Comparison of ENCODE assay signal across 9 cellular contexts in genomic region chrX:107777536-107777832, GRCh38. TPM values are rescaled to one million over a fixed set of nuclear protein-coding genes. Genes with fewer than 3 reads are reported as not detected.
DNase-seq lines count a peak whose midpoint lies in the region; ATAC-seq and TF ChIP-seq lines count a peak whose summit lies in the region.
"Had no signal": no experiment of that assay in that cellular context is flagged by ENCODE, and none has a peak within 500 bp of the region (broad histone marks: within the 10 kb centered on the region; RNA-seq: fewer than 3 reads in every experiment).

Gene NCBP2L (plus strand): TSS chrX:107777733. CDS start chrX:107794221, 16,488 bp downstream.

- H2BK12ac ChIP-seq in H9 (ENCODE audit: insufficient read length, low read depth, low read length), result no peak within 1 kb of the TSS

- H3K27me3 ChIP-seq in H9 (ENCODE audit: insufficient read depth, low read length) (peaks cover 17% of the 10 kb centered on the region), gastroesophageal sphincter (no peaks in the 10 kb centered on the region), spleen (replicated peaks in 1 of 7) (peaks cover 0 to 32% (median 17%) of the 10 kb centered on the region in 7 donors)

- no peak within 1 kb of the TSS for H2BK120ac ChIP-seq in H9 (ENCODE audit: low read depth, low read length, poor library complexity, severe bottlenecking)

- H2BK15ac ChIP-seq in H9 (ENCODE audit: low read depth, low read length), result no peak within 1 kb of the TSS

- H3K4me3 ChIP-seq in gastroesophageal sphincter (peak within 1 kb of the TSS; percentile 41 to 66), spleen (peak within 1 kb of the TSS in 6 of 8 donors; percentile 11 to 72 (median 44))

- H3K36me3 Mint-ChIP-seq in H9 (ENCODE audit: insufficient read depth in 1 of 3, low read depth in 3 of 3), result peaks cover 0 to 2% (median 0%) of the 10 kb centered on the region in 3 experiments; a peak in 1 of 7 replicates
- H3K36me3 Mint-ChIP-seq in activated CD4-positive, alpha-beta memory T cell treated with anti-CD3 and anti-CD28 coated beads, Interleukin-2, amount 10 ng/mL, durations not matched to agents 7 days and 5 days (ENCODE audit: low read depth), result no peaks in the 10 kb centered on the region

- peak within 1 kb of the TSS; percentile 59 to 87 for H3K4me3 Mint-ChIP-seq in H9
- H3K4me3 Mint-ChIP-seq in activated CD4-positive, alpha-beta memory T cell treated with anti-CD3 and anti-CD28 coated beads, Interleukin-2, amount 10 ng/mL, durations not matched to agents 7 days and 5 days, result peak within 1 kb of the TSS; percentile 81

- H4K8ac ChIP-seq in H9 (replicated peaks; ENCODE audit: insufficient read length, low read depth, low read length), result no peak within 1 kb of the TSS

- TF ChIP-seq POLR2A in gastroesophageal sphincter (IDR thresholded peaks at IDR 0.05) (no peak), spleen (IDR thresholded peaks at IDR 0.05) (no peak)

- H3K56ac ChIP-seq in H9 (ENCODE audit: insufficient read length, low read depth, low read length), result no peak within 1 kb of the TSS

- no peak within 1 kb of the TSS for H4K5ac ChIP-seq in H9 (ENCODE audit: insufficient read length, low read depth, low read length)

- H3K9me3 ChIP-seq in H9 (ENCODE audit: control insufficient read depth, low read depth, low read length) (no peaks in the 10 kb centered on the region), gastroesophageal sphincter (no peaks in the 10 kb centered on the region), spleen (no peaks in the 10 kb centered on the region)

- H3K4ac ChIP-seq in H9 (ENCODE audit: low read depth, low read length), result no peak within 1 kb of the TSS

- DNase-seq in H9 (no peak), spleen (no peak), posterior cingulate gyrus (no peak), DMS153 (lab: John Stamatoyannopoulos, UW) (no peak)
- DNase-seq in activated CD4-positive, alpha-beta memory T cell treated with anti-CD3 and anti-CD28 coated beads, Interleukin-2, amount 10 ng/mL, durations not matched to agents 7 days and 5 days, result no peak

- no peaks in the 10 kb centered on the region for H3K36me3 ChIP-seq in gastroesophageal sphincter
- H3K36me3 ChIP-seq in spleen, result no peaks in the 10 kb centered on the region

- no peak within 1 kb of the TSS for H3T11ph ChIP-seq in H9 (ENCODE audit: low read length)

- H4K20me1 ChIP-seq in H9 (ENCODE audit: control insufficient read depth, insufficient read depth, insufficient read length), result no peaks in the 10 kb centered on the region

- no peak within 1 kb of the TSS for H2AFZ ChIP-seq in H9 (ENCODE audit: low read length)

- no peak within 1 kb of the TSS for H2AK5ac ChIP-seq in H9 (ENCODE audit: insufficient read length, low read length)

- no peak for TF ChIP-seq EP300 in gastroesophageal sphincter (IDR thresholded peaks at IDR 0.05)

- POLR2A ChIA-PET in activated CD4-positive, alpha-beta memory T cell treated with anti-CD3 and anti-CD28 coated beads, Interleukin-2, amount 10 ng/mL, durations not matched to agents 7 days and 5 days (lab: Charles Lee), result interaction anchor here (0.8 to 3.7 kb wide), 6 partner anchors 36 to 121 kb away, joined by 3 to 27 read pairs (median 7); no protein-coding TSS in a partner anchor

- CTCF ChIA-PET in activated CD4-positive, alpha-beta memory T cell treated with anti-CD3 and anti-CD28 coated beads, Interleukin-2, amount 10 ng/mL, durations not matched to agents 7 days and 5 days (lab: Charles Lee), result interaction anchor here (0.6 to 6.6 kb wide), 21 partner anchors 16 to 883 kb away, joined by 3 to 134 read pairs (median 4); partner anchors contain the start of genes MID2 and PRPS1

- ATAC-seq in gastroesophageal sphincter, result no peak
- no peak for ATAC-seq in HG03342 (IDR thresholded peaks at IDR 0.05; ENCODE audit: unreplicated experiment)
- no peak for ATAC-seq in HG02885 (IDR thresholded peaks at IDR 0.05; ENCODE audit: poor library complexity, unreplicated experiment)

- H3K18ac ChIP-seq in H9 (ENCODE audit: insufficient read length, low read depth, low read length), result no peak within 1 kb of the TSS

- H4K91ac ChIP-seq in H9 (ENCODE audit: insufficient read length, low read depth, low read length), result no peak within 1 kb of the TSS

- H3K27me3 Mint-ChIP-seq in H9 (ENCODE audit: low read depth), result peaks cover 43% of the 10 kb centered on the region
- peaks cover 6% of the 10 kb centered on the region for H3K27me3 Mint-ChIP-seq in activated CD4-positive, alpha-beta memory T cell treated with anti-CD3 and anti-CD28 coated beads, Interleukin-2, amount 10 ng/mL, durations not matched to agents 7 days and 5 days

- WGBS in H9 (ENCODE audit: extremely low coverage, insufficient read length, low lambda C conversion rate), result no CpG with 5 or more reads among the region's 6 CpGs
- WGBS in gastroesophageal sphincter (ENCODE audit: low coverage in 1 of 2), 2 donors, result 83 to 94% methylated on average over 2 to 5 of the region's 6 CpGs
- 53 to 75% (median 64%) methylated on average over 6 of the region's 6 CpGs for WGBS in spleen, 5 donors

- intact Hi-C loops in spleen (cut with DNase I; ENCODE audit: low total_unique reads) (loop anchor here (5.0 kb wide), 1 partner anchor 120 kb away; no protein-coding TSS in a partner anchor), posterior cingulate gyrus (cut with DNase I) (loop anchor here (1.0 kb wide), 1 partner anchor 118 kb away; no protein-coding TSS in a partner anchor)

- H3K14ac ChIP-seq in H9 (ENCODE audit: insufficient read depth, low read length), result no peak within 1 kb of the TSS

- no peaks in the 10 kb centered on the region for H3K79me2 ChIP-seq in H9 (ENCODE audit: insufficient read depth, low read length)

- H3K9ac ChIP-seq in H9 (ENCODE audit: extremely low read depth, insufficient read length, low read length), result no peak within 1 kb of the TSS

- peak within 1 kb of the TSS; percentile 56 for H3K4me2 ChIP-seq in H9 (ENCODE audit: insufficient read depth, insufficient read length, low read length)

- peaks cover 16 to 26% of the 10 kb centered on the region in 2 experiments for H3K4me1 Mint-ChIP-seq in H9
- peaks cover 13% of the 10 kb centered on the region for H3K4me1 Mint-ChIP-seq in activated CD4-positive, alpha-beta memory T cell treated with anti-CD3 and anti-CD28 coated beads, Interleukin-2, amount 10 ng/mL, durations not matched to agents 7 days and 5 days

- TF ChIP-seq CTCF in H9 (conservative IDR thresholded peaks at IDR 0.05) (no peak), gastroesophageal sphincter (IDR thresholded peaks at IDR 0.05) (no peak), spleen (IDR thresholded peaks at IDR 0.05 in 8 of 11, conservative IDR thresholded peaks at IDR 0.05 in 3 of 11) (peak in 3 of 11 experiments; percentile 1 to 23 (median 18))

- H3K4me1 ChIP-seq in H9 (ENCODE audit: insufficient read depth, low read length), result peaks cover 4% of the 10 kb centered on the region; the same call in 1 of the 2 replicates
- peaks cover 0 to 24% (median 0%) of the 10 kb centered on the region in 3 donors for H3K4me1 ChIP-seq in gastroesophageal sphincter
- H3K4me1 ChIP-seq in spleen, result peaks cover 0 to 30% (median 9%) of the 10 kb centered on the region in 6 donors

- H2BK20ac ChIP-seq in H9 (ENCODE audit: low read depth, low read length, poor library complexity, severe bottlenecking), result no peak within 1 kb of the TSS

- peaks cover 7% of the 10 kb centered on the region for H3K23me2 ChIP-seq in H9 (ENCODE audit: insufficient read length, low read depth, low read length, poor library complexity, severe bottlenecking)

- no peak within 1 kb of the TSS for H3K23ac ChIP-seq in H9 (ENCODE audit: insufficient read length, low read depth, low read length)

- no peak within 1 kb of the TSS for H3K27ac Mint-ChIP-seq in H9
- H3K27ac Mint-ChIP-seq in activated CD4-positive, alpha-beta memory T cell treated with anti-CD3 and anti-CD28 coated beads, Interleukin-2, amount 10 ng/mL, durations not matched to agents 7 days and 5 days, result no peak within 1 kb of the TSS

- no peaks in the 10 kb centered on the region for H3K79me1 ChIP-seq in H9 (ENCODE audit: insufficient read depth, low read depth, low read length, poor library complexity, severe bottlenecking)

- no peak within 1 kb of the TSS for H3K27ac ChIP-seq in H9 (ENCODE audit: insufficient read length, low read depth, low read length)
- peak within 1 kb of the TSS; percentile 76 to 89 (median 89) for H3K27ac ChIP-seq in gastroesophageal sphincter
- peak within 1 kb of the TSS in 5 of 8 donors; percentile 49 to 82 (median 77) for H3K27ac ChIP-seq in spleen

- H2BK5ac ChIP-seq in H9 (ENCODE audit: insufficient read length, low read length), result no peak within 1 kb of the TSS

- H3K9me3 Mint-ChIP-seq in H9, result peaks cover 0 to 31% of the 10 kb centered on the region in 2 experiments; a peak in 2 of 5 replicates
- H3K9me3 Mint-ChIP-seq in activated CD4-positive, alpha-beta memory T cell treated with anti-CD3 and anti-CD28 coated beads, Interleukin-2, amount 10 ng/mL, durations not matched to agents 7 days and 5 days, result no peaks in the 10 kb centered on the region

RNA-seq across cellular contexts. Expression of gene NCBP2L, which starts in this region (rescaled TPM):
- total RNA-seq in H9 (2021) (not detected in 2 replicates), gastroesophageal sphincter (under 1 TPM in 1 of 4 donors, not detected in 3; 0.31 TPM), spleen (not detected)
- not detected for total RNA-seq in activated CD4-positive, alpha-beta memory T cell treated with anti-CD3 and anti-CD28 coated beads, Interleukin-2, amount 10 ng/mL, durations not matched to agents 7 days and 5 days
- polyA plus RNA-seq in spleen, result under 1 TPM in 2 of 3 donors, not detected in 1; 0.03 to 0.06 TPM
- total RNA-seq: subcutaneous adipose tissue had no signal
